Comparison of ENCODE assay signal across 21 cellular contexts in genomic region chr1:18644013-18644399, GRCh38. TPM values are rescaled to one million over a fixed set of nuclear protein-coding genes. Genes with fewer than 3 reads are reported as not detected.
A peak's percentile ranks its signal among the peaks of the same experiment; 100 is the strongest.
DNase-seq lines count a peak whose midpoint lies in the region; TF ChIP-seq lines count a peak whose summit lies in the region.
"Had no signal": no experiment of that assay in that cellular context is flagged by ENCODE, and none has a peak within 500 bp of the region (broad histone marks: within the 10 kb centered on the region; RNA-seq: fewer than 3 reads in every experiment).

No MANE protein-coding gene starts in this region.

- no peak overlapping the region for H3K4me2 ChIP-seq in PC-9

- TF ChIP-seq CTCF in GM20000 (IDR thresholded peaks at IDR 0.05; ENCODE audit: extremely low read depth, missing control alignments) = no peak
- TF ChIP-seq CTCF in PC-9 (conservative IDR thresholded peaks at IDR 0.05) = no peak

- no peak overlapping the region for H3K9ac ChIP-seq in HUES6 (ENCODE audit: low read length)
- H3K9ac ChIP-seq in iPS-18a (ENCODE audit: low read length) = no peak overlapping the region

- CTCF ChIA-PET in PC-9 (lab: Charles Lee) = no interaction called here

- no peaks in the 10 kb centered on the region for H3F3A ChIP-seq in PC-9 (ENCODE audit: insufficient read depth, low read depth)

- H3K36me3 ChIP-seq in HUES6 (ENCODE audit: control insufficient read depth, insufficient read depth, low read length) = no peaks in the 10 kb centered on the region
- no peaks in the 10 kb centered on the region for H3K36me3 ChIP-seq in iPS-18a (ENCODE audit: control insufficient read depth, low read depth, low read length)
- no peaks in the 10 kb centered on the region for H3K36me3 ChIP-seq in neuron (ENCODE audit: insufficient read depth, low read length)
- no peaks in the 10 kb centered on the region for H3K36me3 ChIP-seq in PC-9 (ENCODE audit: low read depth)
- H3K36me3 ChIP-seq: thoracic aorta had no signal

- no peaks in the 10 kb centered on the region for H4K20me1 ChIP-seq in PC-9 (ENCODE audit: insufficient read depth)

- intact Hi-C loops in PC-9 (cut with micrococcal nuclease; ENCODE audit: unreplicated experiment) (no loop called here), head of caudate nucleus (cut with DNase I) (no loop called here)

- H3K27me3 ChIP-seq in HUES6 (ENCODE audit: control insufficient read depth, insufficient read depth, low read length) (peaks cover 98% of the 10 kb centered on the region), iPS-18a (ENCODE audit: control insufficient read depth, insufficient read depth, low read length) (peaks cover 99% of the 10 kb centered on the region), neuron (ENCODE audit: insufficient read depth, low read length) (peaks cover 90% of the 10 kb centered on the region), PC-9 (ENCODE audit: insufficient read depth, low read depth) (peaks cover 38% of the 10 kb centered on the region)

- H3K79me2 ChIP-seq in PC-9 (ENCODE audit: low read depth) = no peaks in the 10 kb centered on the region

- peak overlapping the region; percentile 47 for H3K4me3 ChIP-seq in HUES6 (ENCODE audit: low read depth, low read length)
- peak overlapping the region; percentile 41 for H3K4me3 ChIP-seq in iPS-18a (ENCODE audit: low read length)
- peak overlapping the region; percentile 14 for H3K4me3 ChIP-seq in neuron (ENCODE audit: low read length)
- no peak overlapping the region for H3K4me3 ChIP-seq in PC-9
- H3K4me3 ChIP-seq: thoracic aorta had no signal

- no peaks in the 10 kb centered on the region for H3K9me2 ChIP-seq in PC-9 (ENCODE audit: insufficient read depth)

- H3K9me3 ChIP-seq in HUES6 (ENCODE audit: control insufficient read depth, insufficient read depth, low read depth, low read length) (no peaks in the 10 kb centered on the region), iPS-18a (ENCODE audit: control insufficient read depth, low read depth, low read length) (no peaks in the 10 kb centered on the region), neuron (ENCODE audit: low read length) (no peaks in the 10 kb centered on the region), PC-9 (ENCODE audit: insufficient read depth, low read depth) (no peaks in the 10 kb centered on the region)
- H3K9me3 ChIP-seq: thoracic aorta had no signal

- H3K27ac ChIP-seq in HUES6 (ENCODE audit: low read depth, low read length) = no peak overlapping the region
- H3K27ac ChIP-seq in iPS-18a (ENCODE audit: low read length) = no peak overlapping the region
- H3K27ac ChIP-seq in PC-9 = no peak overlapping the region
- H3K27ac ChIP-seq: thoracic aorta had no signal

- H2AFZ ChIP-seq in neuron (ENCODE audit: low read depth, low read length) (no peak overlapping the region), PC-9 (no peak overlapping the region)

- BruUV-seq in PC-9 (replicated peaks; lab: Mats Ljungman, UMichigan) = no TSS peak

- H3K4me1 ChIP-seq in HUES6 (ENCODE audit: control insufficient read depth, insufficient read depth, low read length) (peaks cover 63% of the 10 kb centered on the region), iPS-18a (ENCODE audit: control insufficient read depth, low read depth, low read length) (peaks cover 47% of the 10 kb centered on the region), neuron (ENCODE audit: insufficient read depth, low read length) (peaks cover 10% of the 10 kb centered on the region), PC-9 (replicated peaks; ENCODE audit: insufficient read depth) (no peaks in the 10 kb centered on the region)

- POLR2A ChIA-PET in PC-9 (lab: Charles Lee; ENCODE audit: unreplicated experiment) = interaction anchor here (0.6 kb wide), 2 partner anchors 70 to 1202 kb away, joined by 3 to 22 read pairs; no protein-coding TSS in a partner anchor

- DNase-seq in GM20000 (ENCODE audit: low spot score) (peak; percentile 22), PC-9 (no peak), NCI-H526 treated with DMSO at 0.1 percent for 48 hours (lab: John Stamatoyannopoulos, UW) (no peak), head of caudate nucleus (no peak)
- DNase-seq: activated CD4-positive, alpha-beta T cell treated with anti-CD3 and anti-CD28 coated beads for 4 hours; activated naive CD4-positive, alpha-beta T cell; activated T-cell treated with anti-CD3 and anti-CD28 coated beads, Interleukin-2, amount 50 U/mL, for 48 hours; anterior cingulate cortex; caudate nucleus; Karpas-422; left colon; mesenchymal stem cell; naive B cell; NCI-H524 treated with DMSO at 0.1 percent for 48 hours; stimulated activated naive CD8-positive, alpha-beta T cell treated with anti-CD3 and anti-CD28 coated beads, Interleukin-15, Interleukin-2, amounts not matched to agents 100 U/mL and 50 U/mL, for 24 hours; T-helper 17 cell had no signal

RNA-seq across cellular contexts. Expression of gene PAX7, which starts 13.4 kb away (rescaled TPM):
- not detected in 2 replicates for total RNA-seq in PC-9 (2021)
- total RNA-seq: left colon, SK-MEL-5, T-helper 17 cell, thoracic aorta had no signal
